In the genomic region with DNA sequence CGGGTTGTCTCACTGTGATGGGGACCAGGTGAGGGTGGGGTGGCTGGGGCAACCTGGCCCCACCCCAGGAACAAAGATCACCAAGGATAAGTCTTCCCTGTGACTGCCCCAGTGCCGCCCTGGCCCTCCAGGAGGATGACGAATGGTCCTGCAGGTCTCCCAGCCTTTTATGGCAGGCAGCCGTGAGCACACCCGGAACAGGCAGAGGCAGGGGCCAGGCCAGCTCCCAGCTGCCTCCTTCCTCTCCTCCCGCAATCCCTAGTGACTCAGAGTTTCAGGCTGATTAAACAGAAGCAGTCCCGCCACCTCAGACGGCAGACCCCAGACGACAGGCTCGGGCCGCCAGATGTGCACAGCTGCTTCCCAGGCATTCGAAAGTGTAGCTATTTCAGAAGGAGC, we compare ENCODE assay signal across 7 cellular contexts. TPM values are rescaled to one million over a fixed set of nuclear protein-coding genes. Genes with fewer than 3 reads are reported as not detected.
DNase-seq lines count a peak whose midpoint lies in the region; ATAC-seq, FAIRE-seq and TF ChIP-seq lines count a peak whose summit lies in the region.

No MANE protein-coding gene starts in this region.

- H3K36me3 ChIP-seq in HUES6 (ENCODE audit: control insufficient read depth, insufficient read depth, low read length) (peaks cover 38% of the 10 kb centered on the region), astrocyte (ENCODE audit: insufficient read depth, low read length) (peaks cover 3% of the 10 kb centered on the region)

- peaks cover 14% of the 10 kb centered on the region for H3K36me3 Mint-ChIP-seq in astrocyte (ENCODE audit: low read depth, unreplicated experiment)
- peaks cover 8% of the 10 kb centered on the region for H3K36me3 Mint-ChIP-seq in type B pancreatic cell

- no peak for TF ChIP-seq CTCF in astrocyte (IDR thresholded peaks at IDR 0.05; ENCODE audit: insufficient read depth, low read depth, low read length)
- no peak for TF ChIP-seq CTCF in type B pancreatic cell (conservative IDR thresholded peaks at IDR 0.05)

- H3K4me3 Mint-ChIP-seq in astrocyte (ENCODE audit: unreplicated experiment) (peak overlapping the region; percentile 34), type B pancreatic cell (peak overlapping the region; percentile 67)

- H3K79me2 ChIP-seq in astrocyte (ENCODE audit: insufficient read depth, low read length): peaks cover 19% of the 10 kb centered on the region

- H3K4me1 ChIP-seq in HUES6 (ENCODE audit: control insufficient read depth, insufficient read depth, low read length) (peaks cover 48% of the 10 kb centered on the region), astrocyte (ENCODE audit: insufficient read depth, low read length) (peaks cover 36% of the 10 kb centered on the region)

- H2AFZ ChIP-seq in astrocyte (ENCODE audit: low read depth, low read length): no peak overlapping the region

- H3K9ac ChIP-seq in HUES6 (ENCODE audit: low read length) (peak overlapping the region; percentile 31), astrocyte (ENCODE audit: low read length) (no peak overlapping the region)

- no peaks in the 10 kb centered on the region for H3K9me3 Mint-ChIP-seq in astrocyte (ENCODE audit: unreplicated experiment)
- H3K9me3 Mint-ChIP-seq in type B pancreatic cell: no peaks in the 10 kb centered on the region

- peak overlapping the region; percentile 51 for H3K4me2 ChIP-seq in astrocyte (ENCODE audit: low read length)

- peak; percentile 86 for DNase-seq in astrocyte (ENCODE audit: low read depth)
- DNase-seq in iPS-NIHi7 (ENCODE audit: extremely low spot score): peak; percentile 72
- no peak for DNase-seq in type B pancreatic cell (ENCODE audit: extremely low spot score, unreplicated experiment)

- no peak for FAIRE-seq in astrocyte (lab: Jason Lieb, UNC)

- no peaks in the 10 kb centered on the region for H3K27me3 Mint-ChIP-seq in astrocyte (ENCODE audit: low read depth, unreplicated experiment)
- no peaks in the 10 kb centered on the region for H3K27me3 Mint-ChIP-seq in type B pancreatic cell

- H3K27ac Mint-ChIP-seq in astrocyte (ENCODE audit: unreplicated experiment) (peak overlapping the region; percentile 91), type B pancreatic cell (peak overlapping the region; percentile 92)

- peaks cover 24% of the 10 kb centered on the region for H4K20me1 ChIP-seq in astrocyte (ENCODE audit: insufficient read depth, low read length)

- H3K27ac ChIP-seq in HUES6 (ENCODE audit: low read depth, low read length): peak overlapping the region; percentile 25; the same call in 1 of the 2 replicates
- H3K27ac ChIP-seq in astrocyte (ENCODE audit: low read depth, low read length): peak overlapping the region; percentile 36

- H3K27me3 ChIP-seq in HUES6 (ENCODE audit: control insufficient read depth, insufficient read depth, low read length): no peaks in the 10 kb centered on the region
- H3K27me3 ChIP-seq in astrocyte (ENCODE audit: insufficient read depth, low read length): no peaks in the 10 kb centered on the region

- ATAC-seq in GM19397 (IDR thresholded peaks at IDR 0.05; ENCODE audit: unreplicated experiment) (no peak), GM19455 (IDR thresholded peaks at IDR 0.05; ENCODE audit: unreplicated experiment) (no peak), GM18511 (IDR thresholded peaks at IDR 0.05; ENCODE audit: unreplicated experiment) (no peak)

- H3K9me3 ChIP-seq in HUES6 (ENCODE audit: control insufficient read depth, insufficient read depth, low read depth, low read length): no peaks in the 10 kb centered on the region
- no peaks in the 10 kb centered on the region for H3K9me3 ChIP-seq in astrocyte (ENCODE audit: insufficient read depth, low read depth, low read length)

- H3K4me1 Mint-ChIP-seq in astrocyte (ENCODE audit: low read depth, unreplicated experiment): peaks cover 44% of the 10 kb centered on the region
- peaks cover 12% of the 10 kb centered on the region for H3K4me1 Mint-ChIP-seq in type B pancreatic cell (ENCODE audit: unreplicated experiment)

- H3K4me3 ChIP-seq in HUES6 (ENCODE audit: low read depth, low read length) (no peak overlapping the region), astrocyte (ENCODE audit: insufficient read depth, low read depth, low read length) (no peak overlapping the region)

RNA-seq across cellular contexts. Expression of a gene that starts 13.3 kb away (rescaled TPM):
- total RNA-seq in astrocyte (236 TPM in 2 replicates), type B pancreatic cell (ENCODE audit: low replicate concordance) (169 and 505 TPM in 2 replicates)

RNA-seq across cellular contexts. Expression of a gene that starts 38.6 kb away (rescaled TPM):
- total RNA-seq in astrocyte (81.5 and 110 TPM in 2 replicates), type B pancreatic cell (ENCODE audit: low replicate concordance) (24.7 and 50.5 TPM in 2 replicates)

RNA-seq across cellular contexts. Expression of a gene that starts 38.7 kb away (rescaled TPM):
- total RNA-seq in astrocyte (0.46 and 0.52 TPM in 2 replicates), type B pancreatic cell (ENCODE audit: low replicate concordance) (4.3 and 11.6 TPM in 2 replicates)

RNA-seq across cellular contexts. Expression of a gene that starts 39.6 kb away (rescaled TPM):
- total RNA-seq in astrocyte (446 and 584 TPM in 2 replicates), type B pancreatic cell (ENCODE audit: low replicate concordance) (54.3 and 249 TPM in 2 replicates)
